2 cellular contexts compared by ENCODE assay signal in genomic region chr13:101258509-101258908, GRCh38.
TF ChIP-seq lines count a peak whose summit lies in the region.

No MANE protein-coding gene starts in this region.

TF ChIP-seq in HCT116, 20 proteins besides CTCF, POLR2A, EP300 and RAD21:
- TF ChIP-seq CBX3 (IDR thresholded peaks at IDR 0.05; ENCODE audit: low read depth) (no peak), TCF7L2 (IDR thresholded peaks at IDR 0.05; ENCODE audit: borderline replicate concordance, extremely low read depth, insufficient read depth, insufficient read length) (no peak), POLR2AphosphoS5 (IDR thresholded peaks at IDR 0.05; ENCODE audit: low read depth, low read length) (no peak), YY1 (IDR thresholded peaks at IDR 0.05; ENCODE audit: extremely low read depth, insufficient replicate concordance, low read depth, low read length) (no peak), SIN3A (IDR thresholded peaks at IDR 0.05; ENCODE audit: low read depth) (no peak), MAX (IDR thresholded peaks at IDR 0.05) (no peak), SP1 (IDR thresholded peaks at IDR 0.05; ENCODE audit: low read depth) (no peak), ELF1 (IDR thresholded peaks at IDR 0.05; ENCODE audit: borderline replicate concordance, low read depth) (no peak), EZH2 (IDR thresholded peaks at IDR 0.05) (no peak), EZH2phosphoT487 (IDR thresholded peaks at IDR 0.05; ENCODE audit: borderline replicate concordance) (no peak), JUND (IDR thresholded peaks at IDR 0.05) (no peak), SRF (IDR thresholded peaks at IDR 0.05; ENCODE audit: low read depth) (no peak), CEBPB (IDR thresholded peaks at IDR 0.05; ENCODE audit: low read depth) (no peak), FOSL1 (IDR thresholded peaks at IDR 0.05; ENCODE audit: low read depth) (no peak), EGR1 (IDR thresholded peaks at IDR 0.05; ENCODE audit: low read depth) (no peak), ZFX (IDR thresholded peaks at IDR 0.05) (no peak), REST (IDR thresholded peaks at IDR 0.05; ENCODE audit: low read depth) (no peak), ATF3 (IDR thresholded peaks at IDR 0.05) (no peak), ZNF274 (IDR thresholded peaks at IDR 0.05; ENCODE audit: low read depth, low read length) (no peak)
- TF ChIP-seq, protein P1, sequence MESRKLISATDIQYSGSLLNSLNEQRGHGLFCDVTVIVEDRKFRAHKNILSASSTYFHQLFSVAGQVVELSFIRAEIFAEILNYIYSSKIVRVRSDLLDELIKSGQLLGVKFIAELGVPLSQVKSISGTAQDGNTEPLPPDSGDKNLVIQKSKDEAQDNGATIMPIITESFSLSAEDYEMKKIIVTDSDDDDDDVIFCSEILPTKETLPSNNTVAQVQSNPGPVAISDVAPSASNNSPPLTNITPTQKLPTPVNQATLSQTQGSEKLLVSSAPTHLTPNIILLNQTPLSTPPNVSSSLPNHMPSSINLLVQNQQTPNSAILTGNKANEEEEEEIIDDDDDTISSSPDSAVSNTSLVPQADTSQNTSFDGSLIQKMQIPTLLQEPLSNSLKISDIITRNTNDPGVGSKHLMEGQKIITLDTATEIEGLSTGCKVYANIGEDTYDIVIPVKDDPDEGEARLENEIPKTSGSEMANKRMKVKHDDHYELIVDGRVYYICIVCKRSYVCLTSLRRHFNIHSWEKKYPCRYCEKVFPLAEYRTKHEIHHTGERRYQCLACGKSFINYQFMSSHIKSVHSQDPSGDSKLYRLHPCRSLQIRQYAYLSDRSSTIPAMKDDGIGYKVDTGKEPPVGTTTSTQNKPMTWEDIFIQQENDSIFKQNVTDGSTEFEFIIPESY (IDR thresholded peaks at IDR 0.05; ENCODE audit: extremely low read depth, insufficient replicate concordance, low read length) = no peak

TF ChIP-seq in H1, 55 proteins besides CTCF, POLR2A, EP300 and RAD21:
- no peak for TF ChIP-seq KDM5A (IDR thresholded peaks at IDR 0.05; ENCODE audit: low read length)
- no peak for TF ChIP-seq SIX5 (IDR thresholded peaks at IDR 0.05; ENCODE audit: low read depth, low read length)
- TF ChIP-seq NANOG (IDR thresholded peaks at IDR 0.05; ENCODE audit: insufficient read depth, low read depth, low read length, poor library complexity, severe bottlenecking) = no peak
- TF ChIP-seq, protein P2, sequence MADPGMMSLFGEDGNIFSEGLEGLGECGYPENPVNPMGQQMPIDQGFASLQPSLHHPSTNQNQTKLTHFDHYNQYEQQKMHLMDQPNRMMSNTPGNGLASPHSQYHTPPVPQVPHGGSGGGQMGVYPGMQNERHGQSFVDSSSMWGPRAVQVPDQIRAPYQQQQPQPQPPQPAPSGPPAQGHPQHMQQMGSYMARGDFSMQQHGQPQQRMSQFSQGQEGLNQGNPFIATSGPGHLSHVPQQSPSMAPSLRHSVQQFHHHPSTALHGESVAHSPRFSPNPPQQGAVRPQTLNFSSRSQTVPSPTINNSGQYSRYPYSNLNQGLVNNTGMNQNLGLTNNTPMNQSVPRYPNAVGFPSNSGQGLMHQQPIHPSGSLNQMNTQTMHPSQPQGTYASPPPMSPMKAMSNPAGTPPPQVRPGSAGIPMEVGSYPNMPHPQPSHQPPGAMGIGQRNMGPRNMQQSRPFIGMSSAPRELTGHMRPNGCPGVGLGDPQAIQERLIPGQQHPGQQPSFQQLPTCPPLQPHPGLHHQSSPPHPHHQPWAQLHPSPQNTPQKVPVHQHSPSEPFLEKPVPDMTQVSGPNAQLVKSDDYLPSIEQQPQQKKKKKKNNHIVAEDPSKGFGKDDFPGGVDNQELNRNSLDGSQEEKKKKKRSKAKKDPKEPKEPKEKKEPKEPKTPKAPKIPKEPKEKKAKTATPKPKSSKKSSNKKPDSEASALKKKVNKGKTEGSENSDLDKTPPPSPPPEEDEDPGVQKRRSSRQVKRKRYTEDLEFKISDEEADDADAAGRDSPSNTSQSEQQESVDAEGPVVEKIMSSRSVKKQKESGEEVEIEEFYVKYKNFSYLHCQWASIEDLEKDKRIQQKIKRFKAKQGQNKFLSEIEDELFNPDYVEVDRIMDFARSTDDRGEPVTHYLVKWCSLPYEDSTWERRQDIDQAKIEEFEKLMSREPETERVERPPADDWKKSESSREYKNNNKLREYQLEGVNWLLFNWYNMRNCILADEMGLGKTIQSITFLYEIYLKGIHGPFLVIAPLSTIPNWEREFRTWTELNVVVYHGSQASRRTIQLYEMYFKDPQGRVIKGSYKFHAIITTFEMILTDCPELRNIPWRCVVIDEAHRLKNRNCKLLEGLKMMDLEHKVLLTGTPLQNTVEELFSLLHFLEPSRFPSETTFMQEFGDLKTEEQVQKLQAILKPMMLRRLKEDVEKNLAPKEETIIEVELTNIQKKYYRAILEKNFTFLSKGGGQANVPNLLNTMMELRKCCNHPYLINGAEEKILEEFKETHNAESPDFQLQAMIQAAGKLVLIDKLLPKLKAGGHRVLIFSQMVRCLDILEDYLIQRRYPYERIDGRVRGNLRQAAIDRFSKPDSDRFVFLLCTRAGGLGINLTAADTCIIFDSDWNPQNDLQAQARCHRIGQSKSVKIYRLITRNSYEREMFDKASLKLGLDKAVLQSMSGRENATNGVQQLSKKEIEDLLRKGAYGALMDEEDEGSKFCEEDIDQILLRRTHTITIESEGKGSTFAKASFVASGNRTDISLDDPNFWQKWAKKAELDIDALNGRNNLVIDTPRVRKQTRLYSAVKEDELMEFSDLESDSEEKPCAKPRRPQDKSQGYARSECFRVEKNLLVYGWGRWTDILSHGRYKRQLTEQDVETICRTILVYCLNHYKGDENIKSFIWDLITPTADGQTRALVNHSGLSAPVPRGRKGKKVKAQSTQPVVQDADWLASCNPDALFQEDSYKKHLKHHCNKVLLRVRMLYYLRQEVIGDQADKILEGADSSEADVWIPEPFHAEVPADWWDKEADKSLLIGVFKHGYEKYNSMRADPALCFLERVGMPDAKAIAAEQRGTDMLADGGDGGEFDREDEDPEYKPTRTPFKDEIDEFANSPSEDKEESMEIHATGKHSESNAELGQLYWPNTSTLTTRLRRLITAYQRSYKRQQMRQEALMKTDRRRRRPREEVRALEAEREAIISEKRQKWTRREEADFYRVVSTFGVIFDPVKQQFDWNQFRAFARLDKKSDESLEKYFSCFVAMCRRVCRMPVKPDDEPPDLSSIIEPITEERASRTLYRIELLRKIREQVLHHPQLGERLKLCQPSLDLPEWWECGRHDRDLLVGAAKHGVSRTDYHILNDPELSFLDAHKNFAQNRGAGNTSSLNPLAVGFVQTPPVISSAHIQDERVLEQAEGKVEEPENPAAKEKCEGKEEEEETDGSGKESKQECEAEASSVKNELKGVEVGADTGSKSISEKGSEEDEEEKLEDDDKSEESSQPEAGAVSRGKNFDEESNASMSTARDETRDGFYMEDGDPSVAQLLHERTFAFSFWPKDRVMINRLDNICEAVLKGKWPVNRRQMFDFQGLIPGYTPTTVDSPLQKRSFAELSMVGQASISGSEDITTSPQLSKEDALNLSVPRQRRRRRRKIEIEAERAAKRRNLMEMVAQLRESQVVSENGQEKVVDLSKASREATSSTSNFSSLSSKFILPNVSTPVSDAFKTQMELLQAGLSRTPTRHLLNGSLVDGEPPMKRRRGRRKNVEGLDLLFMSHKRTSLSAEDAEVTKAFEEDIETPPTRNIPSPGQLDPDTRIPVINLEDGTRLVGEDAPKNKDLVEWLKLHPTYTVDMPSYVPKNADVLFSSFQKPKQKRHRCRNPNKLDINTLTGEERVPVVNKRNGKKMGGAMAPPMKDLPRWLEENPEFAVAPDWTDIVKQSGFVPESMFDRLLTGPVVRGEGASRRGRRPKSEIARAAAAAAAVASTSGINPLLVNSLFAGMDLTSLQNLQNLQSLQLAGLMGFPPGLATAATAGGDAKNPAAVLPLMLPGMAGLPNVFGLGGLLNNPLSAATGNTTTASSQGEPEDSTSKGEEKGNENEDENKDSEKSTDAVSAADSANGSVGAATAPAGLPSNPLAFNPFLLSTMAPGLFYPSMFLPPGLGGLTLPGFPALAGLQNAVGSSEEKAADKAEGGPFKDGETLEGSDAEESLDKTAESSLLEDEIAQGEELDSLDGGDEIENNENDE (IDR thresholded peaks at IDR 0.05; ENCODE audit: insufficient replicate concordance, low read length) = no peak
- TF ChIP-seq CREB1 (IDR thresholded peaks at IDR 0.05) = no peak
